Comparison of ENCODE assay signal across 36 cellular contexts in the genomic region with DNA sequence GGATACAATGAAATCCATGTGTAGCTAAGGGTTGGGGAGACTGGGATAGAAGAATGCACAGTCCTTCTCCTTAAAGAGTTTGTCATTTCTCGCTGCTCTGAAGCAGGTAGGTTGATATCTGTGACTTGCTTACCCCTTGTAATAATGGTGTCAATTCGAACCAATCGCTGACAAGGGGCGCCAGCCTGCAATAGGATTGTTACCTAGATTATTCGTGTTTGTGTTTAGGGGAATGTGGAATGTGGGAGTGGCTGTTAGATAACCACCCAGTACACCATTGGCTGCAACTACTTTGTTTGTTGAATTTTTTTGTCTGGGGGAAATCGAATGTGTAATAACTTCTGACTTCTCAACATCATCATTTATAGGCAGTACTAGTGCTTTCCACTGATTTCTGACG.
"Had no signal": no experiment of that assay in that cellular context is flagged by ENCODE, and none has a peak within 500 bp of the region (broad histone marks: within the 10 kb centered on the region; RNA-seq: fewer than 3 reads in every experiment).

No MANE protein-coding gene starts in this region.

- H3K36me3 ChIP-seq: adrenal gland, breast epithelium, cardiac muscle cell, colonic mucosa, esophagus muscularis mucosa, gastrocnemius medialis, WERI-Rb-1 had no signal

- H3K27me3 Mint-ChIP-seq: activated CD4-positive, alpha-beta memory T cell treated with anti-CD3 and anti-CD28 coated beads for 36 hours; activated naive CD8-positive, alpha-beta T cell treated with anti-CD3 and anti-CD28 coated beads for 36 hours; activated naive CD8-positive, alpha-beta T cell treated with anti-CD3 and anti-CD28 coated beads, Interleukin-2, amount 50 U/mL, for 24 hours; brain; dendritic cell treated with granulocyte-macrophage colony-stimulating factor and Interleukin-4, amounts not matched to agents 40 ng/mL and 50 ng/mL, for 4 days had no signal

- H3K4me1 ChIP-seq: adrenal gland, breast epithelium, colonic mucosa, esophagus muscularis mucosa, foreskin keratinocyte, gastrocnemius medialis had no signal

- H3K4me3 Mint-ChIP-seq: activated CD4-positive, alpha-beta memory T cell treated with anti-CD3 and anti-CD28 coated beads for 36 hours; activated CD4-positive, alpha-beta T cell treated with anti-CD3 and anti-CD28 coated beads for 36 hours; activated CD4-positive, alpha-beta T cell treated with anti-CD3 and anti-CD28 coated beads, Interleukin-2, amount 10 ng/mL, durations not matched to agents 24 days and 14 days; activated CD8-positive, alpha-beta memory T cell treated with anti-CD3 and anti-CD28 coated beads, Interleukin-2, amount 10 ng/mL, durations not matched to agents 7 days and 5 days; activated CD8-positive, alpha-beta T cell treated with anti-CD3 and anti-CD28 coated beads, Interleukin-2, amount 10 ng/mL, durations not matched to agents 7 days and 5 days; activated naive CD8-positive, alpha-beta T cell treated with anti-CD3 and anti-CD28 coated beads for 36 hours; activated naive CD8-positive, alpha-beta T cell treated with anti-CD3 and anti-CD28 coated beads, Interleukin-2, amount 50 U/mL, for 24 hours; brain; dendritic cell treated with granulocyte-macrophage colony-stimulating factor and Interleukin-4, amounts not matched to agents 40 ng/mL and 50 ng/mL, for 4 days; T-helper 17 cell; T-helper 2 cell treated with Interferon-gamma antibody and Interleukin-4, amounts not matched to agents 5 μg/mL and 100 μg/mL, for 36 hours had no signal

- DNase-seq: activated CD4-positive, alpha-beta memory T cell treated with anti-CD3 and anti-CD28 coated beads for 36 hours; activated CD4-positive, alpha-beta T cell treated with anti-CD3 and anti-CD28 coated beads for 36 hours; activated CD4-positive, alpha-beta T cell treated with anti-CD3 and anti-CD28 coated beads, Interleukin-2, amount 10 ng/mL, durations not matched to agents 24 days and 14 days; activated CD4-positive, CD25-positive, alpha-beta regulatory T cell; activated CD4-positive, CD25-positive, alpha-beta regulatory T cell treated with anti-CD3 and anti-CD28 coated beads, Interleukin-2, amount 50 U/mL, for 72 hours; activated CD8-positive, alpha-beta memory T cell treated with anti-CD3 and anti-CD28 coated beads, Interleukin-2, amount 10 ng/mL, durations not matched to agents 7 days and 5 days; activated CD8-positive, alpha-beta memory T cell treated with anti-CD3 and anti-CD28 coated beads, Interleukin-2, amount 50 U/mL, for 4 hours; activated CD8-positive, alpha-beta T cell treated with anti-CD3 and anti-CD28 coated beads, Interleukin-2, amount 10 ng/mL, durations not matched to agents 7 days and 5 days; activated gamma-delta T cell; activated naive CD4-positive, alpha-beta T cell treated with anti-CD3 and anti-CD28 coated beads, Interleukin-2, amount 50 U/mL, for 16 hours; activated naive CD4-positive, alpha-beta T cell treated with Interleukin-2 at 50 U/mL for 16 hours; activated naive CD8-positive, alpha-beta T cell treated with anti-CD3 and anti-CD28 coated beads for 36 hours; activated naive CD8-positive, alpha-beta T cell treated with anti-CD3 and anti-CD28 coated beads, Interleukin-2, amount 50 U/mL, for 24 hours; activated T-cell treated with anti-CD3 and anti-CD28 coated beads, Interleukin-2, amount 50 U/mL, for 1 hour; activated T-cell treated with anti-CD3 and anti-CD28 coated beads, Interleukin-2, amount 50 U/mL, for 48 hours; adrenal gland; amygdala; aorta; central memory CD4-positive, alpha-beta T cell; cerebellar nuclear complex; colonic mucosa; dorsolateral prefrontal cortex; effector memory CD4-positive, alpha-beta T cell; erythroblast; foreskin keratinocyte; gastrocnemius medialis; T-helper 1 cell; T-helper 17 cell; T1000; WERI-Rb-1 had no signal

- H3K27ac ChIP-seq: adrenal gland, breast epithelium, cardiac muscle cell, colonic mucosa, dorsolateral prefrontal cortex, esophagus muscularis mucosa, foreskin keratinocyte, gastrocnemius medialis, WERI-Rb-1 had no signal

- H3K36me3 Mint-ChIP-seq: activated CD4-positive, alpha-beta memory T cell treated with anti-CD3 and anti-CD28 coated beads for 36 hours; activated CD8-positive, alpha-beta memory T cell treated with anti-CD3 and anti-CD28 coated beads, Interleukin-2, amount 10 ng/mL, durations not matched to agents 7 days and 5 days; activated naive CD8-positive, alpha-beta T cell treated with anti-CD3 and anti-CD28 coated beads for 36 hours; brain had no signal

- H3K27ac Mint-ChIP-seq: activated CD4-positive, alpha-beta memory T cell treated with anti-CD3 and anti-CD28 coated beads for 36 hours; activated CD4-positive, alpha-beta T cell treated with anti-CD3 and anti-CD28 coated beads for 36 hours; activated CD4-positive, alpha-beta T cell treated with anti-CD3 and anti-CD28 coated beads, Interleukin-2, amount 10 ng/mL, durations not matched to agents 24 days and 14 days; activated CD8-positive, alpha-beta memory T cell treated with anti-CD3 and anti-CD28 coated beads, Interleukin-2, amount 10 ng/mL, durations not matched to agents 7 days and 5 days; activated CD8-positive, alpha-beta T cell treated with anti-CD3 and anti-CD28 coated beads, Interleukin-2, amount 10 ng/mL, durations not matched to agents 7 days and 5 days; activated naive CD8-positive, alpha-beta T cell treated with anti-CD3 and anti-CD28 coated beads for 36 hours; activated naive CD8-positive, alpha-beta T cell treated with anti-CD3 and anti-CD28 coated beads, Interleukin-2, amount 50 U/mL, for 24 hours; brain; dendritic cell treated with granulocyte-macrophage colony-stimulating factor and Interleukin-4, amounts not matched to agents 40 ng/mL and 50 ng/mL, for 4 days; T-helper 17 cell; T-helper 2 cell treated with Interferon-gamma antibody and Interleukin-4, amounts not matched to agents 5 μg/mL and 100 μg/mL, for 36 hours had no signal

- H3K9me3 ChIP-seq: adrenal gland, breast epithelium, colonic mucosa, esophagus muscularis mucosa, gastrocnemius medialis had no signal

- H3K4me1 Mint-ChIP-seq: activated CD4-positive, alpha-beta T cell treated with anti-CD3 and anti-CD28 coated beads for 36 hours; activated CD4-positive, alpha-beta T cell treated with anti-CD3 and anti-CD28 coated beads, Interleukin-2, amount 10 ng/mL, durations not matched to agents 24 days and 14 days; activated CD8-positive, alpha-beta memory T cell treated with anti-CD3 and anti-CD28 coated beads, Interleukin-2, amount 10 ng/mL, durations not matched to agents 7 days and 5 days; activated naive CD8-positive, alpha-beta T cell treated with anti-CD3 and anti-CD28 coated beads for 36 hours; activated naive CD8-positive, alpha-beta T cell treated with anti-CD3 and anti-CD28 coated beads, Interleukin-2, amount 50 U/mL, for 24 hours; brain; T-helper 17 cell had no signal

- H3K4me3 ChIP-seq: adrenal gland, breast epithelium, cardiac muscle cell, colonic mucosa, dorsolateral prefrontal cortex, esophagus muscularis mucosa, gastrocnemius medialis had no signal

- H3K27me3 ChIP-seq: adrenal gland, breast epithelium, cardiac muscle cell, colonic mucosa, dorsolateral prefrontal cortex, esophagus muscularis mucosa, foreskin keratinocyte, gastrocnemius medialis had no signal

- H3K9me3 Mint-ChIP-seq: activated CD4-positive, alpha-beta memory T cell treated with anti-CD3 and anti-CD28 coated beads for 36 hours; activated CD4-positive, alpha-beta T cell treated with anti-CD3 and anti-CD28 coated beads, Interleukin-2, amount 10 ng/mL, durations not matched to agents 24 days and 14 days; activated naive CD8-positive, alpha-beta T cell treated with anti-CD3 and anti-CD28 coated beads for 36 hours; activated naive CD8-positive, alpha-beta T cell treated with anti-CD3 and anti-CD28 coated beads, Interleukin-2, amount 50 U/mL, for 24 hours; dendritic cell treated with granulocyte-macrophage colony-stimulating factor and Interleukin-4, amounts not matched to agents 40 ng/mL and 50 ng/mL, for 4 days; T-helper 2 cell treated with Interferon-gamma antibody and Interleukin-4, amounts not matched to agents 5 μg/mL and 100 μg/mL, for 36 hours had no signal
